8 cellular contexts compared by ENCODE assay signal in the genomic region with DNA sequence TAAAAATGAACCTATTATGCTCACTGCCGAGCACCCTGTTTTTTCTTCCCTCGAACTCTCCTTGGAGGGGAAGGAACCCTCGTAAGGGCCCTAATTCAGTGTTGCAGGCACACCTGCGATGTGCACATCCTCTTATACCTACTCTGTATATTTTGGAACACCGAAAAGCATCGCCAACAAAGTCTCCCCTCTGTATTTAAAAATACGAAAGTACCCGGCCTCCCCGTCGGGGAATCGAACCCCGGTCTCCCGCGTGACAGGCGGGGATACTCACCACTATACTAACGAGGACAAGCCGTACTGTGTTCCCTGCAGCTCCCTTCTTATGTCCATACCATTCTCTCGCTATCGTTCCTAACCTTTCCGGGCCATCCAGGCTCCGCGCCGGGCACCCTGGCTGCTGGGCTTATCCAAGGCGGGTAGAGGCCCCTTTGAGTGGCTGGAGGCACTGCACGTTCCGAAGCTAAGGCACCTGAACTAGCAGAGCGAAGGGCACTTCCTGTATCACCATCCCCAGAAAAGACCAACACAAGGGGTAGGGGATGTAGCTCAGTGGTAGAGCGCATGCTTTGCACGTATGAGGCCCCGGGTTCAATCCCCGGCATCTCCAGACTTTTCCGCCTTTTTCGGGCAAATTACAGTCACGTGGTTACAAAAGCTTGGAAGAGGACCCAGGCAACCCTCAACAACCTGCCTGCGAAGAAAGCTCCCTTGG. TPM values are rescaled to one million over a fixed set of nuclear protein-coding genes. Genes with fewer than 3 reads are reported as not detected.
A peak's percentile ranks its signal among the peaks of the same experiment; 100 is the strongest.
DNase-seq lines count a peak whose midpoint lies in the region; ATAC-seq and TF ChIP-seq lines count a peak whose summit lies in the region.

No MANE protein-coding gene starts in this region.

- H3K27ac ChIP-seq in SJSA1 (peak overlapping the region; percentile 52), body of pancreas (peak overlapping the region; percentile 80 to 88 (median 86))

- H3K4me1 ChIP-seq in SJSA1 (replicated peaks) (peaks cover 19% of the 10 kb centered on the region), body of pancreas (peaks cover 41% of the 10 kb centered on the region)

- H3K4me3 ChIP-seq in SJSA1 (peak overlapping the region; percentile 26), body of pancreas (no peak overlapping the region)

- H3K27me3 ChIP-seq in SJSA1 (replicated peaks) (no peaks in the 10 kb centered on the region), body of pancreas (no peaks in the 10 kb centered on the region)

- ATAC-seq in GM18498 (IDR thresholded peaks at IDR 0.05; ENCODE audit: unreplicated experiment) (peak; percentile 62), HG02885 (IDR thresholded peaks at IDR 0.05; ENCODE audit: poor library complexity, unreplicated experiment) (peak; percentile 60), body of pancreas (peak; percentile 83)

- peaks cover 4% of the 10 kb centered on the region; the same call in 1 of the 2 replicates for H3K36me3 ChIP-seq in SJSA1
- H3K36me3 ChIP-seq in body of pancreas (replicated peaks in 1 of 2; ENCODE audit: insufficient read depth in 1 of 2, low read depth in 2 of 2) = no peaks in the 10 kb centered on the region

- TF ChIP-seq CTCF in body of pancreas (IDR thresholded peaks at IDR 0.05) = peak in 2 of 7 experiments; percentile 16 to 21

- TF ChIP-seq POLR2A in body of pancreas (IDR thresholded peaks at IDR 0.05) = peak in 2 of 3 donors; percentile 13 to 43

- H3K9me3 ChIP-seq in SJSA1 (replicated peaks) (no peaks in the 10 kb centered on the region), body of pancreas (no peaks in the 10 kb centered on the region)

- 0 to 1% methylated on average over 33 to 35 of the region's 35 CpGs for WGBS in body of pancreas, 2 donors

- intact Hi-C loops in body of pancreas (cut with DNase I) = no loop called here

- DNase-seq in SJSA1 (ENCODE audit: low read depth in 1 of 2, low spot score in 2 of 2) = peak; percentile 96 to 97
- peak; percentile 89 to 92 (median 90) for DNase-seq in body of pancreas
- DNase-seq in inferior parietal cortex (ENCODE audit: extremely low spot score) = peak; percentile 95
- peak; percentile 76 to 87 for DNase-seq in stimulated activated CD4-positive, alpha-beta T cell treated with anti-CD3 and anti-CD28 coated beads, Interleukin-15, amount 100 ng/mL, for 1 hour (ENCODE audit: low read depth in 1 of 2, low spot score in 1 of 2)
- DNase-seq in NCI-H446 (lab: John Stamatoyannopoulos, UW) = no peak
- no peak for DNase-seq in NCI-H748 (lab: John Stamatoyannopoulos, UW; ENCODE audit: unreplicated experiment)

RNA-seq across cellular contexts. Expression of gene UBC, which starts 25.1 kb away (rescaled TPM):
- total RNA-seq in SJSA1 (2014; rRNA removed; shearing (Covaris generic)) = 966 and 1,026 TPM in 2 replicates
- total RNA-seq in body of pancreas = 100 to 1,000 TPM; 637 to 675 TPM

RNA-seq across cellular contexts. Expression of gene DHX37, which starts 49.3 kb away (rescaled TPM):
- total RNA-seq in SJSA1 (2014; rRNA removed; shearing (Covaris generic)) = 14.0 and 19.9 TPM in 2 replicates
- 10 to 100 TPM; 10.1 to 10.5 TPM for total RNA-seq in body of pancreas

RNA-seq across cellular contexts. Expression of gene BRI3BP, which starts 53.9 kb away (rescaled TPM):
- total RNA-seq in SJSA1 (2014; rRNA removed; shearing (Covaris generic)) = 9.9 and 12.4 TPM in 2 replicates
- total RNA-seq in body of pancreas = 1 to 10 TPM; 5.9 to 8.0 TPM

Comparison
In these comparisons a context has a peak if more than half of its experiments do, and no peak if none do; other contexts are left out.
1. DNase-seq: peak in SJSA1 (2 of 2), body of pancreas (4 of 4), inferior parietal cortex (single experiment) and stimulated activated CD4-positive, alpha-beta T cell treated with anti-CD3 and anti-CD28 coated beads, Interleukin-15, amount 100 ng/mL, for 1 hour (2 of 2); none in NCI-H446 (0 of 2) and NCI-H748 (single experiment).
2. Peak in every context shown above with its lines, with median percentiles within 50 percentile points of each other: ATAC-seq.